13 cellular contexts compared by ENCODE assay signal in the genomic region with DNA sequence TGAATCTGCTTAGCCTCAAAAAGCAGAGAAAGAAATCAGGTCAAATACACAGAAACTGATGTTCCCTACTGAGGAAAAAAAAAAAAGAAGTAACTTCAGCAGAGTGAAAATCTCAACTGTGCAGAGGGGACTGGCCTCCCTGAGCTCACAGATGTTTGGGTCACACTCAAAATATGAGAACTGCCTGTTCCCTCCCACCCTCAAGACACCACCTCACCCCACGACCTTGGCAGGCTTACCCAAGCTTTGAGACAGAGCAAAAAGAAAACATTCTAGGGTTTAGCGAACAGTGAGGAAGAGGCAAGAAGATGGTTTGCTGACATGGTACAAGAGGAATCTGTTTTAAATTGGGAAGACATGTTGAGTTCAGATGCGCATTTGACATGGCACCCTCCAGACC. TPM values are rescaled to one million over a fixed set of nuclear protein-coding genes. Genes with fewer than 3 reads are reported as not detected.
DNase-seq lines count a peak whose midpoint lies in the region; ATAC-seq and TF ChIP-seq lines count a peak whose summit lies in the region.
"Had no signal": no experiment of that assay in that cellular context is flagged by ENCODE, and none has a peak within 500 bp of the region (broad histone marks: within the 10 kb centered on the region; RNA-seq: fewer than 3 reads in every experiment).

No MANE protein-coding gene starts in this region.

- H3K9me2 ChIP-seq in SK-N-SH: no peaks in the 10 kb centered on the region

- intact Hi-C loops in ovary (cut with DNase I) (no loop called here), aorta (cut with DNase I) (no loop called here)

- POLR2A ChIA-PET in SK-N-SH (lab: Yijun Ruan, JAX): no interaction called here

- TF ChIP-seq RAD21 in SK-N-SH (IDR thresholded peaks at IDR 0.05; ENCODE audit: low read length): no peak

- TF ChIP-seq EP300 in gastroesophageal sphincter (IDR thresholded peaks at IDR 0.05): peak; percentile 19
- no peak for TF ChIP-seq EP300 in ovary (IDR thresholded peaks at IDR 0.05)
- no peak for TF ChIP-seq EP300 in SK-N-SH (IDR thresholded peaks at IDR 0.05; ENCODE audit: borderline replicate concordance in 1 of 2, low read depth in 1 of 2, low read length in 1 of 2)

- no peaks in the 10 kb centered on the region for H3F3A ChIP-seq in SK-N-SH (replicated peaks; ENCODE audit: insufficient read depth)

- WGBS in gastroesophageal sphincter (ENCODE audit: low coverage in 1 of 2), 2 donors: 32 to 43% methylated on average over 3 of the region's 3 CpGs
- 10 to 20% (median 11%) methylated on average over 3 of the region's 3 CpGs for WGBS in ovary, 3 donors
- WGBS in aorta, 2 donors: 65 to 67% methylated on average over 3 of the region's 3 CpGs
- 84% methylated on average over 3 of the region's 3 CpGs for WGBS in SK-N-SH (ENCODE audit: low lambda C conversion rate)

- H3K4me3 ChIP-seq in brain microvascular endothelial cell (ENCODE audit: low read depth, low read length): no peak overlapping the region
- H3K4me3 ChIP-seq in gastroesophageal sphincter: no peak overlapping the region
- H3K4me3 ChIP-seq in ovary: no peak overlapping the region
- no peak overlapping the region for H3K4me3 ChIP-seq in aorta (ENCODE audit: low read length in 2 of 2)
- no peak overlapping the region for H3K4me3 ChIP-seq in SK-N-SH (ENCODE audit: low read depth in 2 of 2, low read length in 1 of 2)

- no peak overlapping the region for H3K9ac ChIP-seq in SK-N-SH

- H3K79me2 ChIP-seq in SK-N-SH (ENCODE audit: insufficient read depth): no peaks in the 10 kb centered on the region

- DNase-seq in brain microvascular endothelial cell (no peak), ovary (peak; percentile 85 to 95 (median 92)), aorta (no peak), SW 1271 (lab: John Stamatoyannopoulos, UW) (no peak), SK-N-SH (no peak), cortex of kidney (lab: John Stamatoyannopoulos, UW) (no peak)
- DNase-seq: activated CD4-positive, alpha-beta T cell treated with anti-CD3 and anti-CD28 coated beads for 36 hours; Caco-2; central memory CD4-positive, alpha-beta T cell; stimulated activated naive CD4-positive, alpha-beta T cell had no signal

- ATAC-seq in gastroesophageal sphincter (peak; percentile 57), aorta (ENCODE audit: low FRiP score) (peak; percentile 31)
- ATAC-seq: activated CD4-positive, alpha-beta T cell treated with anti-CD3 and anti-CD28 coated beads for 36 hours had no signal

- in situ Hi-C loops in brain microvascular endothelial cell (cut with HindIII; ENCODE audit: low pct_ligation_motif_present, low sequenced_read_pairs): no loop called here

- no peaks in the 10 kb centered on the region for H3K27me3 ChIP-seq in brain microvascular endothelial cell (replicated peaks)
- no peaks in the 10 kb centered on the region for H3K27me3 ChIP-seq in gastroesophageal sphincter
- H3K27me3 ChIP-seq in ovary: no peaks in the 10 kb centered on the region
- H3K27me3 ChIP-seq in aorta (ENCODE audit: control insufficient read depth in 1 of 2, insufficient read depth in 2 of 2, low read length in 1 of 2): no peaks in the 10 kb centered on the region
- no peaks in the 10 kb centered on the region for H3K27me3 ChIP-seq in SK-N-SH (ENCODE audit: insufficient read depth)
- H3K27me3 ChIP-seq: neutrophil had no signal

- H3K36me3 ChIP-seq in brain microvascular endothelial cell (replicated peaks): peaks cover 33% of the 10 kb centered on the region
- H3K36me3 ChIP-seq in gastroesophageal sphincter: peaks cover 0 to 96% of the 10 kb centered on the region in 2 donors
- H3K36me3 ChIP-seq in ovary: no peaks in the 10 kb centered on the region
- H3K36me3 ChIP-seq in aorta (ENCODE audit: control insufficient read depth in 1 of 2, insufficient read depth in 2 of 2, low read length in 1 of 2): peaks cover 3 to 4% of the 10 kb centered on the region in 2 donors
- H3K36me3 ChIP-seq in SK-N-SH (replicated peaks in 1 of 2; ENCODE audit: control insufficient read depth in 1 of 2, insufficient read depth in 2 of 2, low read length in 1 of 2): peaks cover 3 to 4% of the 10 kb centered on the region in 2 experiments
- H3K36me3 ChIP-seq: neutrophil had no signal

- H4K20me1 ChIP-seq in SK-N-SH (ENCODE audit: insufficient read depth): no peaks in the 10 kb centered on the region

- TF ChIP-seq CTCF in brain microvascular endothelial cell (IDR thresholded peaks at IDR 0.05; ENCODE audit: low read depth, low read length, missing control alignments): no peak
- no peak for TF ChIP-seq CTCF in gastroesophageal sphincter (IDR thresholded peaks at IDR 0.05)
- TF ChIP-seq CTCF in ovary (IDR thresholded peaks at IDR 0.05): no peak
- TF ChIP-seq CTCF in SK-N-SH (IDR thresholded peaks at IDR 0.05): no peak

- no peak for TF ChIP-seq POLR2A in gastroesophageal sphincter (IDR thresholded peaks at IDR 0.05)
- no peak for TF ChIP-seq POLR2A in ovary (IDR thresholded peaks at IDR 0.05)

- no peak overlapping the region for H2AFZ ChIP-seq in SK-N-SH (ENCODE audit: low read depth)

- H3K4me1 ChIP-seq in gastroesophageal sphincter (peaks cover 0 to 70% (median 13%) of the 10 kb centered on the region in 3 donors), ovary (ENCODE audit: insufficient read depth) (peaks cover 17% of the 10 kb centered on the region), aorta (ENCODE audit: control insufficient read depth in 1 of 2, insufficient read depth in 2 of 2, low read length in 2 of 2) (no peaks in the 10 kb centered on the region), SK-N-SH (ENCODE audit: control insufficient read depth in 1 of 2, insufficient read depth in 2 of 2, low read depth in 1 of 2, low read length in 1 of 2) (no peaks in the 10 kb centered on the region; a peak in 1 of 4 replicates)

- H3K27ac ChIP-seq in brain microvascular endothelial cell (peak overlapping the region; percentile 18), gastroesophageal sphincter (peak overlapping the region; percentile 62 to 90 (median 84)), ovary (peak overlapping the region; percentile 40 to 62), aorta (ENCODE audit: low read depth in 1 of 2, low read length in 2 of 2) (no peak overlapping the region), SK-N-SH (ENCODE audit: low read depth in 2 of 2, low read length in 1 of 2) (no peak overlapping the region)
- H3K27ac ChIP-seq: HL-60, neutrophil had no signal

- H3K9me3 ChIP-seq in gastroesophageal sphincter (no peaks in the 10 kb centered on the region), ovary (no peaks in the 10 kb centered on the region), aorta (ENCODE audit: control insufficient read depth, low read length) (no peaks in the 10 kb centered on the region), SK-N-SH (no peaks in the 10 kb centered on the region)
- H3K9me3 ChIP-seq: Caco-2, neutrophil had no signal

- CTCF ChIA-PET in SK-N-SH (lab: Yijun Ruan, JAX): no interaction called here

- no peak overlapping the region for H3K4me2 ChIP-seq in SK-N-SH

TF ChIP-seq in SK-N-SH, 30 proteins besides CTCF, POLR2A, EP300 and RAD21 (continues in another document):
- TF ChIP-seq, protein P1, sequence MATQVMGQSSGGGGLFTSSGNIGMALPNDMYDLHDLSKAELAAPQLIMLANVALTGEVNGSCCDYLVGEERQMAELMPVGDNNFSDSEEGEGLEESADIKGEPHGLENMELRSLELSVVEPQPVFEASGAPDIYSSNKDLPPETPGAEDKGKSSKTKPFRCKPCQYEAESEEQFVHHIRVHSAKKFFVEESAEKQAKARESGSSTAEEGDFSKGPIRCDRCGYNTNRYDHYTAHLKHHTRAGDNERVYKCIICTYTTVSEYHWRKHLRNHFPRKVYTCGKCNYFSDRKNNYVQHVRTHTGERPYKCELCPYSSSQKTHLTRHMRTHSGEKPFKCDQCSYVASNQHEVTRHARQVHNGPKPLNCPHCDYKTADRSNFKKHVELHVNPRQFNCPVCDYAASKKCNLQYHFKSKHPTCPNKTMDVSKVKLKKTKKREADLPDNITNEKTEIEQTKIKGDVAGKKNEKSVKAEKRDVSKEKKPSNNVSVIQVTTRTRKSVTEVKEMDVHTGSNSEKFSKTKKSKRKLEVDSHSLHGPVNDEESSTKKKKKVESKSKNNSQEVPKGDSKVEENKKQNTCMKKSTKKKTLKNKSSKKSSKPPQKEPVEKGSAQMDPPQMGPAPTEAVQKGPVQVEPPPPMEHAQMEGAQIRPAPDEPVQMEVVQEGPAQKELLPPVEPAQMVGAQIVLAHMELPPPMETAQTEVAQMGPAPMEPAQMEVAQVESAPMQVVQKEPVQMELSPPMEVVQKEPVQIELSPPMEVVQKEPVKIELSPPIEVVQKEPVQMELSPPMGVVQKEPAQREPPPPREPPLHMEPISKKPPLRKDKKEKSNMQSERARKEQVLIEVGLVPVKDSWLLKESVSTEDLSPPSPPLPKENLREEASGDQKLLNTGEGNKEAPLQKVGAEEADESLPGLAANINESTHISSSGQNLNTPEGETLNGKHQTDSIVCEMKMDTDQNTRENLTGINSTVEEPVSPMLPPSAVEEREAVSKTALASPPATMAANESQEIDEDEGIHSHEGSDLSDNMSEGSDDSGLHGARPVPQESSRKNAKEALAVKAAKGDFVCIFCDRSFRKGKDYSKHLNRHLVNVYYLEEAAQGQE (IDR thresholded peaks at IDR 0.05; ENCODE audit: low read depth, low read length): no peak
- TF ChIP-seq TCF12 (IDR thresholded peaks at IDR 0.05) (no peak), TAF1 (IDR thresholded peaks at IDR 0.05; ENCODE audit: borderline replicate concordance, low read depth, low read length) (no peak), RCOR1 (IDR thresholded peaks at IDR 0.05; ENCODE audit: low read length) (no peak), TEAD4 (IDR thresholded peaks at IDR 0.05; ENCODE audit: borderline replicate concordance, insufficient read depth) (no peak), FOXJ3 (CRISPR knock-in tag; IDR thresholded peaks at IDR 0.05) (no peak), ELF1 (IDR thresholded peaks at IDR 0.05) (no peak), RXRA (IDR thresholded peaks at IDR 0.05; ENCODE audit: borderline replicate concordance, low read depth) (no peak), EZH2phosphoT487 (IDR thresholded peaks at IDR 0.05; ENCODE audit: borderline replicate concordance, low read depth) (no peak), FOXM1 (IDR thresholded peaks at IDR 0.05; ENCODE audit: low read depth) (no peak)

RNA-seq across cellular contexts. Expression of gene NID1, which starts 48.8 kb away (rescaled TPM):
- total RNA-seq in gastroesophageal sphincter: 100 to 1,000 TPM; 139 to 322 (median 244) TPM
- 100 to 1,000 TPM in 3 of 7 donors, 10 to 100 TPM in 4; 59.2 to 141 (median 72.0) TPM for total RNA-seq in ovary
- 100 to 1,000 TPM in 1 of 2 donors, 10 to 100 TPM in 1; 76.4 to 147 TPM for polyA plus RNA-seq in ovary
- total RNA-seq in aorta: 10 to 100 TPM; 63.3 to 69.5 TPM
- 10 to 100 TPM; 11.0 to 57.5 TPM for polyA plus RNA-seq in aorta
- 49.3 and 74.3 TPM in 2 replicates for polyA plus RNA-seq in SK-N-SH (2012; rRNA removed)
- polyA plus RNA-seq in SK-N-SH (2012; cell fraction: cytosol; rRNA removed): 45.2 and 58.2 TPM in 2 replicates
- polyA plus RNA-seq in SK-N-SH (2012; cell fraction: nucleus; rRNA removed): 49.9 and 56.5 TPM in 2 replicates

Comparison
In these comparisons a context has a peak if more than half of its experiments do, and no peak if none do; other contexts are left out.
1. DNase-seq: peak in ovary (5 of 5); none in brain microvascular endothelial cell (single experiment), aorta (0 of 2), SW 1271 (0 of 2), SK-N-SH (single experiment) and cortex of kidney (single experiment).
2. H3K27ac ChIP-seq: peak in brain microvascular endothelial cell (single experiment), gastroesophageal sphincter (4 of 4) and ovary (2 of 2); none in aorta (0 of 2) and SK-N-SH (0 of 2).